Comparison of ENCODE assay signal across 16 cellular contexts in genomic region chr1:166484471-166484870, GRCh38.
DNase-seq lines count a peak whose midpoint lies in the region; ATAC-seq and TF ChIP-seq lines count a peak whose summit lies in the region.
"Had no signal": no experiment of that assay in that cellular context is flagged by ENCODE, and none has a peak within 500 bp of the region (broad histone marks: within the 10 kb centered on the region; RNA-seq: fewer than 3 reads in every experiment).

No MANE protein-coding gene starts in this region.

- H3K36me3 ChIP-seq in SK-N-SH (replicated peaks in 1 of 2; ENCODE audit: control insufficient read depth in 1 of 2, insufficient read depth in 2 of 2, low read length in 1 of 2) (no peaks in the 10 kb centered on the region), GM23248 (ENCODE audit: low read depth) (no peaks in the 10 kb centered on the region), PC-3 (ENCODE audit: low read depth, low read length) (no peaks in the 10 kb centered on the region), mucosa of descending colon (ENCODE audit: low read depth) (no peaks in the 10 kb centered on the region)

- in situ Hi-C loops in GM23248 (cut with MboI): loop anchor here (25.0 kb wide), 1 partner anchor 772 kb away; no protein-coding TSS in a partner anchor

- no peak for TF ChIP-seq RAD21 in SK-N-SH (IDR thresholded peaks at IDR 0.05; ENCODE audit: low read length)

- H3K9me2 ChIP-seq in SK-N-SH (no peaks in the 10 kb centered on the region), GM23248 (ENCODE audit: insufficient read depth) (no peaks in the 10 kb centered on the region), PC-3 (replicated peaks; ENCODE audit: low read length) (no peaks in the 10 kb centered on the region)

- no peaks in the 10 kb centered on the region for H3K9me3 ChIP-seq in SK-N-SH
- H3K9me3 ChIP-seq in GM23248 (ENCODE audit: low read depth): no peaks in the 10 kb centered on the region
- H3K9me3 ChIP-seq in PC-3 (ENCODE audit: low read length): no peaks in the 10 kb centered on the region
- no peaks in the 10 kb centered on the region for H3K9me3 ChIP-seq in mucosa of descending colon
- H3K9me3 ChIP-seq: Caco-2 had no signal

- TF ChIP-seq CTCF in SK-N-SH (IDR thresholded peaks at IDR 0.05) (no peak), PC-3 (conservative IDR thresholded peaks at IDR 0.05; ENCODE audit: low read depth, low read length) (no peak), mucosa of descending colon (IDR thresholded peaks at IDR 0.05) (no peak)

- H2AFZ ChIP-seq in SK-N-SH (ENCODE audit: low read depth) (no peak overlapping the region; the same call in 1 of the 2 replicates), GM23248 (0 out of 2 replicates have a peak overlapping the region, but pooled peaks have one; percentile 3), PC-3 (ENCODE audit: low read length) (0 out of 2 replicates have a peak overlapping the region, but pooled peaks have one; percentile 34)
- H2AFZ ChIP-seq: GM23338 had no signal

- CTCF ChIA-PET in SK-N-SH (lab: Yijun Ruan, JAX) (interaction anchor here (0.9 kb wide), 1 partner anchor 50 kb away, joined by 3 read pairs; no protein-coding TSS in a partner anchor), PC-3 (lab: Charles Lee) (no interaction called here)

- no peaks in the 10 kb centered on the region for H3K36me3 Mint-ChIP-seq in natural killer cell treated with Interleukin-12 subunit alpha and Interleukin-12 subunit beta and Interleukin-15 and Interleukin-18, amount 100 ng/mL, for 72 hours
- H3K36me3 Mint-ChIP-seq: CD4-positive, alpha-beta memory T cell had no signal

- H4K20me1 ChIP-seq in SK-N-SH (ENCODE audit: insufficient read depth): no peaks in the 10 kb centered on the region
- no peaks in the 10 kb centered on the region for H4K20me1 ChIP-seq in GM23248 (ENCODE audit: insufficient read depth)
- H4K20me1 ChIP-seq in PC-3 (ENCODE audit: low read length): no peaks in the 10 kb centered on the region

- intact Hi-C loops in PC-3 (cut with micrococcal nuclease): loop anchor here (10.0 kb wide), 1 partner anchor 640 kb away; no protein-coding TSS in a partner anchor
- intact Hi-C loops in mucosa of descending colon (cut with DNase I, micrococcal nuclease): no loop called here

- H3K9me3 Mint-ChIP-seq in natural killer cell treated with Interleukin-12 subunit alpha and Interleukin-12 subunit beta and Interleukin-15 and Interleukin-18, amount 100 ng/mL, for 72 hours: no peaks in the 10 kb centered on the region
- H3K9me3 Mint-ChIP-seq: CD4-positive, alpha-beta memory T cell; GM23338; H9 had no signal

- H3K79me2 ChIP-seq in SK-N-SH (ENCODE audit: insufficient read depth) (no peaks in the 10 kb centered on the region), GM23248 (ENCODE audit: insufficient read depth) (no peaks in the 10 kb centered on the region), PC-3 (ENCODE audit: low read length) (no peaks in the 10 kb centered on the region)

- no peak for ATAC-seq in SK-N-SH treated with all-trans-retinoic acid at 6 μM for 48 hours
- no peak for ATAC-seq in PC-3
- no peak for ATAC-seq in natural killer cell treated with Interleukin-12 subunit alpha and Interleukin-12 subunit beta and Interleukin-15 and Interleukin-18, amount 100 ng/mL, for 72 hours
- ATAC-seq in mucosa of descending colon: no peak
- ATAC-seq: GM23338, HCT116 had no signal

- H3K4me3 ChIP-seq in SK-N-SH (ENCODE audit: low read depth in 2 of 2, low read length in 1 of 2) (no peak overlapping the region), GM23248 (no peak overlapping the region), PC-3 (ENCODE audit: low read length) (no peak overlapping the region), mucosa of descending colon (no peak overlapping the region)
- H3K4me3 ChIP-seq: GM23338 had no signal

- no TSS peak for BruUV-seq in PC-3 (replicated peaks; lab: Mats Ljungman, UMichigan)

- H3K4me1 Mint-ChIP-seq in natural killer cell treated with Interleukin-12 subunit alpha and Interleukin-12 subunit beta and Interleukin-15 and Interleukin-18, amount 100 ng/mL, for 72 hours (ENCODE audit: low read depth in 2 of 2): peaks cover 0 to 7% of the 10 kb centered on the region in 2 donors

- 0 out of 2 replicates have a peak overlapping the region, but pooled peaks have one; percentile 34 for H3K4me2 ChIP-seq in SK-N-SH
- H3K4me2 ChIP-seq in GM23248 (ENCODE audit: unreplicated experiment): peak overlapping the region; percentile 4
- H3K4me2 ChIP-seq in PC-3 (ENCODE audit: low read length): peak overlapping the region; percentile 50
- H3K4me2 ChIP-seq: GM23338 had no signal

- H3F3A ChIP-seq in SK-N-SH (replicated peaks; ENCODE audit: insufficient read depth) (no peaks in the 10 kb centered on the region), GM23248 (ENCODE audit: insufficient read depth) (no peaks in the 10 kb centered on the region), PC-3 (ENCODE audit: low read length, unreplicated experiment) (no peaks in the 10 kb centered on the region)

- H3K27me3 Mint-ChIP-seq in natural killer cell treated with Interleukin-12 subunit alpha and Interleukin-12 subunit beta and Interleukin-15 and Interleukin-18, amount 100 ng/mL, for 72 hours: no peaks in the 10 kb centered on the region
- H3K27me3 Mint-ChIP-seq: CD4-positive, alpha-beta memory T cell had no signal

- H3K4me3 Mint-ChIP-seq in natural killer cell treated with Interleukin-12 subunit alpha and Interleukin-12 subunit beta and Interleukin-15 and Interleukin-18, amount 100 ng/mL, for 72 hours: no peak overlapping the region
- H3K4me3 Mint-ChIP-seq: CD4-positive, alpha-beta memory T cell; GM23338; H9 had no signal

- H3K27ac Mint-ChIP-seq in natural killer cell treated with Interleukin-12 subunit alpha and Interleukin-12 subunit beta and Interleukin-15 and Interleukin-18, amount 100 ng/mL, for 72 hours: no peak overlapping the region
- H3K27ac Mint-ChIP-seq: CD4-positive, alpha-beta memory T cell; GM23338; H9 had no signal

- no peak for TF ChIP-seq EP300 in SK-N-SH (IDR thresholded peaks at IDR 0.05; ENCODE audit: borderline replicate concordance in 1 of 2, low read depth in 1 of 2, low read length in 1 of 2)

- no peaks in the 10 kb centered on the region for H3K27me3 ChIP-seq in SK-N-SH (ENCODE audit: insufficient read depth)
- peaks cover 3% of the 10 kb centered on the region; the same call in 1 of the 2 replicates for H3K27me3 ChIP-seq in GM23248 (replicated peaks; ENCODE audit: insufficient read depth)
- H3K27me3 ChIP-seq in PC-3 (ENCODE audit: low read length): peaks cover 10% of the 10 kb centered on the region; the same call in 1 of the 2 replicates

- H3K9ac ChIP-seq in SK-N-SH (no peak overlapping the region), GM23248 (no peak overlapping the region), PC-3 (ENCODE audit: low read length) (no peak overlapping the region)

- DNase-seq in SK-N-SH: no peak
- DNase-seq in GM23248: no peak
- no peak for DNase-seq in PC-3
- no peak for DNase-seq in natural killer cell treated with Interleukin-12 subunit alpha and Interleukin-12 subunit beta and Interleukin-15 and Interleukin-18, amount 100 ng/mL, for 72 hours (ENCODE audit: low spot score)
- no peak for DNase-seq in mucosa of descending colon
- DNase-seq in T-helper 9 cell: no peak
- DNase-seq: 8988T; C1 segment of cervical spinal cord; Caco-2; CD4-positive, alpha-beta memory T cell; DMS153; DND-41; H9 had no signal

- H3K27ac ChIP-seq in SK-N-SH (ENCODE audit: low read depth in 2 of 2, low read length in 1 of 2): no peak overlapping the region
- no peak overlapping the region for H3K27ac ChIP-seq in GM23248
- no peak overlapping the region for H3K27ac ChIP-seq in PC-3 (ENCODE audit: low read length)

- POLR2A ChIA-PET in SK-N-SH (lab: Yijun Ruan, JAX) (no interaction called here), PC-3 (lab: Charles Lee; ENCODE audit: unreplicated experiment) (no interaction called here)

- no peaks in the 10 kb centered on the region for H3K4me1 ChIP-seq in SK-N-SH (ENCODE audit: control insufficient read depth in 1 of 2, insufficient read depth in 2 of 2, low read depth in 1 of 2, low read length in 1 of 2)
- H3K4me1 ChIP-seq in GM23248 (ENCODE audit: insufficient read depth): peaks cover 9% of the 10 kb centered on the region; the same call in 1 of the 2 replicates
- peaks cover 41% of the 10 kb centered on the region for H3K4me1 ChIP-seq in PC-3 (ENCODE audit: insufficient read depth, low read length)
- no peaks in the 10 kb centered on the region for H3K4me1 ChIP-seq in mucosa of descending colon (ENCODE audit: low read depth)
- H3K4me1 ChIP-seq: Caco-2 had no signal

TF ChIP-seq in SK-N-SH, 30 proteins besides CTCF, POLR2A, EP300 and RAD21 (continues in another document):
- TF ChIP-seq TEAD4 (IDR thresholded peaks at IDR 0.05; ENCODE audit: borderline replicate concordance, insufficient read depth) (no peak), NRF1 (IDR thresholded peaks at IDR 0.05; ENCODE audit: low read depth, low read length) (no peak), MXI1 (IDR thresholded peaks at IDR 0.05; ENCODE audit: low read depth, low read length) (no peak), CHD2 (IDR thresholded peaks at IDR 0.05; ENCODE audit: low read length, partially characterized antibody) (no peak), RCOR1 (IDR thresholded peaks at IDR 0.05; ENCODE audit: low read length) (no peak), GABPA (IDR thresholded peaks at IDR 0.05; ENCODE audit: low read depth) (no peak), YY1 (IDR thresholded peaks at IDR 0.05; ENCODE audit: low read depth) (no peak)

TF ChIP-seq in SK-N-SH treated with all-trans-retinoic acid at 6 μM for 48 hours, 23 proteins besides CTCF, POLR2A, EP300 and RAD21:
- TF ChIP-seq TOX (CRISPR knock-in tag; IDR thresholded peaks at IDR 0.05; ENCODE audit: borderline replicate concordance): no peak
- no peak for TF ChIP-seq CREB5 (CRISPR knock-in tag; IDR thresholded peaks at IDR 0.05; ENCODE audit: low read depth)
- no peak for TF ChIP-seq ARNTL (CRISPR knock-in tag; IDR thresholded peaks at IDR 0.05; ENCODE audit: borderline replicate concordance, low read depth)
- no peak for TF ChIP-seq ZFP30 (CRISPR knock-in tag; IDR thresholded peaks at IDR 0.05)
- no peak for TF ChIP-seq ZNF565 (CRISPR knock-in tag; conservative IDR thresholded peaks at IDR 0.05; ENCODE audit: low read depth)
